Comparison of ENCODE assay signal across 11 cellular contexts in the genomic region with DNA sequence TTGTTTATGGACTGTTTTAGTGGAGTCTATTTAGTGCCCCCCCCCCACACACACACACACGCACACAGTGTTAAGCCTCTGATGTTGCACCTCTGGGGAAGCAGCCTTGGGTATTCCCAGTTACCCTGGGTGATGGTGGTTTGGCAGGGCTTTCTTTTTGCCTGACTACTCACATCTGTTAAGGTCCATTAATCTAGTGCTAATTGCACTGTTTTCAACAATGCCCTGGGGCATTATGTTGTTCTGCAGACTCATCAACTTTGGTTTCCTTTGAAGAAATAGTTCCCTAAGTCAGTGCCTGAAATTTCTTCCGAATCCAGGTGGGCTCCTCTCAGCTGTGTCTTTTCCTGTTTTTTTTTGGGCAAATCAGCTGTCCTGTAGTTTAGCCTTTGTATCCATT. TPM values are rescaled to one million over a fixed set of nuclear protein-coding genes. Genes with fewer than 3 reads are reported as not detected.
DNase-seq lines count a peak whose midpoint lies in the region; ATAC-seq and TF ChIP-seq lines count a peak whose summit lies in the region.
"Had no signal": no experiment of that assay in that cellular context is flagged by ENCODE, and none has a peak within 500 bp of the region (broad histone marks: within the 10 kb centered on the region; RNA-seq: fewer than 3 reads in every experiment).

No MANE protein-coding gene starts in this region.

- in situ Hi-C loops in HAP-1 (cut with MboI; ENCODE audit: low sequenced_read_pairs): no loop called here

- no peak overlapping the region for H3K4me3 Mint-ChIP-seq in neural progenitor cell

- peaks cover 34% of the 10 kb centered on the region for H3K9me3 Mint-ChIP-seq in neural progenitor cell

- H3K27me3 ChIP-seq in neural progenitor cell (no peaks in the 10 kb centered on the region), HAP-1 (ENCODE audit: low read depth) (no peaks in the 10 kb centered on the region), ascending aorta (no peaks in the 10 kb centered on the region), H7 (ENCODE audit: control insufficient read depth, insufficient read depth, low read length) (no peaks in the 10 kb centered on the region)
- H3K27me3 ChIP-seq: body of pancreas, SJCRH30 had no signal

- H3K36me3 ChIP-seq in neural progenitor cell: peaks cover 5% of the 10 kb centered on the region
- H3K36me3 ChIP-seq in HAP-1 (replicated peaks): no peaks in the 10 kb centered on the region
- H3K36me3 ChIP-seq in ascending aorta: peaks cover 0 to 9% of the 10 kb centered on the region in 2 donors
- peaks cover 2% of the 10 kb centered on the region; the same call in 1 of the 2 replicates for H3K36me3 ChIP-seq in H7 (replicated peaks; ENCODE audit: control insufficient read depth, insufficient read depth, low read length)

- H3K79me2 ChIP-seq in neural progenitor cell (ENCODE audit: low read depth): peaks cover 71% of the 10 kb centered on the region

- no peak overlapping the region for H2AFZ ChIP-seq in neural progenitor cell (replicated peaks)

- no peak overlapping the region for H3K27ac Mint-ChIP-seq in neural progenitor cell

- no peaks in the 10 kb centered on the region for H3K4me1 Mint-ChIP-seq in neural progenitor cell

- H3K27me3 Mint-ChIP-seq in neural progenitor cell (ENCODE audit: insufficient read depth, low read depth): no peaks in the 10 kb centered on the region

- no peak overlapping the region for H3K4me3 ChIP-seq in neural progenitor cell
- no peak overlapping the region for H3K4me3 ChIP-seq in HAP-1
- H3K4me3 ChIP-seq in ascending aorta: no peak overlapping the region
- no peak overlapping the region for H3K4me3 ChIP-seq in H7 (ENCODE audit: insufficient read depth, low read depth, low read length)
- H3K4me3 ChIP-seq: body of pancreas, SJCRH30 had no signal

- no peak for TF ChIP-seq CTCF in neural progenitor cell (IDR thresholded peaks at IDR 0.05)
- no peak for TF ChIP-seq CTCF in ascending aorta (IDR thresholded peaks at IDR 0.05)

- peaks cover 25% of the 10 kb centered on the region for H3K36me3 Mint-ChIP-seq in neural progenitor cell

- peaks cover 26% of the 10 kb centered on the region for H3F3A ChIP-seq in neural progenitor cell (ENCODE audit: low read depth)

- peaks cover 8% of the 10 kb centered on the region for H4K20me1 ChIP-seq in neural progenitor cell (ENCODE audit: low read depth)

- peak; percentile 88 for ATAC-seq in GM18858 (IDR thresholded peaks at IDR 0.05; ENCODE audit: unreplicated experiment)
- peak; percentile 94 for ATAC-seq in HG02642 (IDR thresholded peaks at IDR 0.05; ENCODE audit: poor library complexity, unreplicated experiment)
- ATAC-seq: body of pancreas had no signal

- H3K9ac ChIP-seq in neural progenitor cell: no peak overlapping the region

- H3K4me1 ChIP-seq in neural progenitor cell (peaks cover 18% of the 10 kb centered on the region), HAP-1 (peaks cover 6% of the 10 kb centered on the region), ascending aorta (peaks cover 0 to 2% of the 10 kb centered on the region in 2 donors)
- H3K4me1 ChIP-seq: SJCRH30 had no signal

- H3K27ac ChIP-seq in neural progenitor cell (peak overlapping the region; percentile 84), ascending aorta (no peak overlapping the region)
- H3K27ac ChIP-seq: body of pancreas, SJCRH30 had no signal

- intact Hi-C loops in ascending aorta (cut with DNase I): no loop called here

- H3K4me2 ChIP-seq in neural progenitor cell: no peak overlapping the region

- H3K9me3 ChIP-seq in neural progenitor cell (ENCODE audit: low read depth) (peaks cover 6% of the 10 kb centered on the region), HAP-1 (peaks cover 4% of the 10 kb centered on the region), ascending aorta (no peaks in the 10 kb centered on the region)
- H3K9me3 ChIP-seq: body of pancreas, SJCRH30 had no signal

- DNase-seq in NCI-H748 treated with DMSO at 0.1 percent for 48 hours (lab: John Stamatoyannopoulos, UW) (peak; percentile 6), neural progenitor cell (ENCODE audit: low spot score) (peak; percentile 27), HAP-1 (ENCODE audit: low spot score in 2 of 2) (no peak), ascending aorta (ENCODE audit: low spot score in 2 of 2) (no peak), AML-193 (lab: John Stamatoyannopoulos, UW) (no peak), H7 (no peak)
- DNase-seq: mesenchymal stem cell had no signal

RNA-seq across cellular contexts. Expression of gene SPOPL, which starts 34.7 kb away (rescaled TPM):
- total RNA-seq in neural progenitor cell (ENCODE audit: low replicate concordance) (13.3 and 19.8 TPM in 2 replicates), ascending aorta (9.0 TPM)
- 5.1 and 7.8 TPM in 2 replicates for total RNA-seq in H7 (2014; rRNA removed; shearing (Covaris generic))

Comparison
In these comparisons a context has a peak if more than half of its experiments do, and no peak if none do; other contexts are left out.
1. DNase-seq: peak in NCI-H748 treated with DMSO at 0.1 percent for 48 hours (single experiment) and neural progenitor cell (single experiment); none in HAP-1 (0 of 2), ascending aorta (0 of 2), AML-193 (0 of 2) and H7 (single experiment).